Comparison of ENCODE assay signal across 8 cellular contexts in genomic region chr7:93026425-93026824, GRCh38.
"Had no signal": no experiment of that assay in that cellular context is flagged by ENCODE, and none has a peak within 500 bp of the region (broad histone marks: within the 10 kb centered on the region; RNA-seq: fewer than 3 reads in every experiment).

No MANE protein-coding gene starts in this region.

- DNase-seq: GDM1, GF-D8 had no signal

- H3K4me3 ChIP-seq: GM12878 had no signal

- ATAC-seq: GM12878 had no signal

- FAIRE-seq: G401.6, GM12878, GM12891, GM12892, GM18507, GM19239 had no signal
